Comparison of ENCODE assay signal across 8 cellular contexts in genomic region chr22:27990879-27991278, GRCh38.
A peak's percentile ranks its signal among the peaks of the same experiment; 100 is the strongest.
DNase-seq lines count a peak whose midpoint lies in the region; ATAC-seq lines count a peak whose summit lies in the region.

No MANE protein-coding gene starts in this region.

- peak overlapping the region in 1 of 3 donors; percentile 10 for H3K9ac ChIP-seq in skeletal muscle tissue (ENCODE audit: low read depth in 1 of 3, low read length in 3 of 3)

- H3K4me1 ChIP-seq in SJSA1 (replicated peaks) (peaks cover 34% of the 10 kb centered on the region), skeletal muscle tissue (ENCODE audit: control insufficient read depth in 3 of 3, insufficient read depth in 3 of 3, low read length in 3 of 3) (peaks cover 3 to 10% (median 8%) of the 10 kb centered on the region in 3 donors)

- peaks cover 16% of the 10 kb centered on the region for H3K36me3 ChIP-seq in SJSA1
- H3K36me3 ChIP-seq in skeletal muscle tissue (ENCODE audit: control insufficient read depth in 3 of 3, insufficient read depth in 3 of 3, low read length in 3 of 3), result peaks cover 14 to 29% (median 14%) of the 10 kb centered on the region in 3 donors

- DNase-seq in activated CD4-positive, CD25-positive, alpha-beta regulatory T cell treated with anti-CD3 and anti-CD28 coated beads, Interleukin-2, amount 50 U/mL, for 72 hours, result peak; percentile 11
- DNase-seq in SJSA1 (ENCODE audit: low read depth in 1 of 2, low spot score in 2 of 2), result peak; percentile 8 to 46
- peak; percentile 80 for DNase-seq in cardiac septum (ENCODE audit: low spot score)
- DNase-seq in NCI-H1048 (lab: John Stamatoyannopoulos, UW), result no peak
- DNase-seq in COLO829 (ENCODE audit: low spot score), result no peak
- DNase-seq in SHP77 treated with DMSO at 0.1 percent for 48 hours (lab: John Stamatoyannopoulos, UW), result no peak

- H3K4me3 ChIP-seq in SJSA1, result no peak overlapping the region
- H3K4me3 ChIP-seq in skeletal muscle tissue (ENCODE audit: low read length in 3 of 3), result peak overlapping the region in 2 of 3 donors; percentile 9 to 11

- H3K27me3 ChIP-seq in SJSA1 (replicated peaks) (no peaks in the 10 kb centered on the region), skeletal muscle tissue (ENCODE audit: control insufficient read depth in 3 of 3, insufficient read depth in 3 of 3, low read length in 3 of 3) (no peaks in the 10 kb centered on the region)

- intact Hi-C loops in cardiac septum (cut with DNase I), result no loop called here

- no peak for ATAC-seq in activated CD4-positive, CD25-positive, alpha-beta regulatory T cell treated with anti-CD3 and anti-CD28 coated beads, Interleukin-2, amount 50 U/mL, for 24 hours

- H3K9me3 ChIP-seq in SJSA1 (replicated peaks) (no peaks in the 10 kb centered on the region), skeletal muscle tissue (ENCODE audit: control insufficient read depth in 3 of 3, low read length in 3 of 3) (no peaks in the 10 kb centered on the region)

- H3K27ac ChIP-seq in SJSA1 (no peak overlapping the region), skeletal muscle tissue (ENCODE audit: low read depth, low read length) (peak overlapping the region; percentile 48)

Comparison
In these comparisons a context has a peak if more than half of its experiments do, and no peak if none do; other contexts are left out.
1. DNase-seq: peak in activated CD4-positive, CD25-positive, alpha-beta regulatory T cell treated with anti-CD3 and anti-CD28 coated beads, Interleukin-2, amount 50 U/mL, for 72 hours (single experiment), SJSA1 (2 of 2) and cardiac septum (single experiment); none in NCI-H1048 (single experiment), COLO829 (single experiment) and SHP77 treated with DMSO at 0.1 percent for 48 hours (single experiment).